ENCODE assay signal across 28 cellular contexts in the genomic region with DNA sequence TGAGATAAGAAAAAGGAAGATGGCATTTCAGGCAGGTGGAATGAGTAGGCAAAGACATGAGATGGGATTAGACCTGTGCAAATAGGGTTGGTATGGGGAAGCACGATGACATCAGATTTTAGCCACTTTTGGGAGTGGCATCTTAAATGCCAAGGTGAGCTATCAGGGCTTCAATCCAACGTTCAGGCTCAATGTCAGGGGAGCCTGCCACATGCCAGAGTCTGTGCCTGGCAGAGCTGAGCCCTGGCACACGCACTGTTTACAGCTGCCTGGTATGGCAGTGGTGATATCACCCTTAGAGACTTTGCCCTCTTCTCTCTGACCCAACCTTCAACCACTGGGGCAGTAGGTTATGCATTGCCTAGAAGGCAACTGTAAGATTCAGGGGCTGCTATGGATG. TPM values are rescaled to one million over a fixed set of nuclear protein-coding genes. Genes with fewer than 3 reads are reported as not detected.
DNase-seq lines count a peak whose midpoint lies in the region; ATAC-seq and TF ChIP-seq lines count a peak whose summit lies in the region.
"Had no signal": no experiment of that assay in that cellular context is flagged by ENCODE, and none has a peak within 500 bp of the region (broad histone marks: within the 10 kb centered on the region; RNA-seq: fewer than 3 reads in every experiment).

No MANE protein-coding gene starts in this region.

- TF ChIP-seq POLR2A in heart left ventricle (IDR thresholded peaks at IDR 0.05): no peak

- H3K9me3 Mint-ChIP-seq in T-cell: no peaks in the 10 kb centered on the region
- H3K9me3 Mint-ChIP-seq in activated CD4-positive, alpha-beta T cell treated with anti-CD3 and anti-CD28 coated beads, Interleukin-2, amount 10 ng/mL, durations not matched to agents 24 days and 14 days: no peaks in the 10 kb centered on the region
- H3K9me3 Mint-ChIP-seq: activated naive CD4-positive, alpha-beta T cell treated with anti-CD3 and anti-CD28 coated beads, Interleukin-2, amount 50 U/mL, for 24 hours; activated T-helper 1 cell treated with anti-CD3 and anti-CD28 coated beads, Interleukin-12 subunit alpha, Interleukin-12 subunit beta, Interleukin-2, Interleukin-4 antibody, amounts not matched to agents 30 ng/mL and 10 ng/mL and 1 ng/mL, durations not matched to agents 14 hours and 24 hours and 36 hours; CD8-positive, alpha-beta memory T cell; T-helper 2 cell treated with Interferon-gamma antibody and Interleukin-4, amounts not matched to agents 5 μg/mL and 100 μg/mL, for 36 hours had no signal

- TF ChIP-seq CTCF in right atrium auricular region (IDR thresholded peaks at IDR 0.05) (no peak), heart left ventricle (IDR thresholded peaks at IDR 0.05) (no peak), upper lobe of right lung (IDR thresholded peaks at IDR 0.05) (no peak)

- WGBS in heart left ventricle, 4 donors: 42 to 65% (median 50%) methylated on average over 3 of the region's 3 CpGs

- H3K4me3 ChIP-seq in right atrium auricular region (no peak overlapping the region), heart left ventricle (no peak overlapping the region), upper lobe of right lung (no peak overlapping the region)
- H3K4me3 ChIP-seq: A549, skin epidermis had no signal

- intact Hi-C loops in Right ventricle myocardium superior (cut with DNase I): no loop called here
- intact Hi-C loops in heart left ventricle (cut with DNase I): no loop called here
- intact Hi-C loops in upper lobe of right lung (cut with DNase I): no loop called here
- intact Hi-C loops in activated CD4-positive, alpha-beta T cell treated with anti-CD3 and anti-CD28 coated beads, Interleukin-2, amount 10 ng/mL, durations not matched to agents 24 days and 14 days (cut with micrococcal nuclease): no loop called here

- H3K9me3 ChIP-seq in right atrium auricular region (no peaks in the 10 kb centered on the region), heart left ventricle (no peaks in the 10 kb centered on the region), upper lobe of right lung (no peaks in the 10 kb centered on the region)
- H3K9me3 ChIP-seq: A549 had no signal

- H3K4me1 ChIP-seq in right atrium auricular region (no peaks in the 10 kb centered on the region), heart left ventricle (peaks cover 0 to 11% (median 0%) of the 10 kb centered on the region in 12 donors), upper lobe of right lung (no peaks in the 10 kb centered on the region)

- POLR2A ChIA-PET in T-cell (lab: Charles Lee): no interaction called here

- H3K4me1 Mint-ChIP-seq in T-cell: no peaks in the 10 kb centered on the region
- H3K4me1 Mint-ChIP-seq in activated CD4-positive, alpha-beta T cell treated with anti-CD3 and anti-CD28 coated beads, Interleukin-2, amount 10 ng/mL, durations not matched to agents 24 days and 14 days: no peaks in the 10 kb centered on the region
- H3K4me1 Mint-ChIP-seq: activated naive CD4-positive, alpha-beta T cell treated with anti-CD3 and anti-CD28 coated beads, Interleukin-2, amount 50 U/mL, for 24 hours; CD8-positive, alpha-beta memory T cell had no signal

- H3K36me3 Mint-ChIP-seq in T-cell: no peaks in the 10 kb centered on the region
- no peaks in the 10 kb centered on the region for H3K36me3 Mint-ChIP-seq in activated CD4-positive, alpha-beta T cell treated with anti-CD3 and anti-CD28 coated beads, Interleukin-2, amount 10 ng/mL, durations not matched to agents 24 days and 14 days (ENCODE audit: low read depth)
- H3K36me3 Mint-ChIP-seq: activated naive CD4-positive, alpha-beta T cell treated with anti-CD3 and anti-CD28 coated beads, Interleukin-2, amount 50 U/mL, for 24 hours had no signal

- no peak overlapping the region for H3K4me3 Mint-ChIP-seq in T-cell
- no peak overlapping the region for H3K4me3 Mint-ChIP-seq in activated CD4-positive, alpha-beta T cell treated with anti-CD3 and anti-CD28 coated beads, Interleukin-2, amount 10 ng/mL, durations not matched to agents 24 days and 14 days
- H3K4me3 Mint-ChIP-seq: activated naive CD4-positive, alpha-beta T cell treated with anti-CD3 and anti-CD28 coated beads, Interleukin-2, amount 50 U/mL, for 24 hours; activated T-helper 1 cell treated with anti-CD3 and anti-CD28 coated beads, Interleukin-12 subunit alpha, Interleukin-12 subunit beta, Interleukin-2, Interleukin-4 antibody, amounts not matched to agents 30 ng/mL and 10 ng/mL and 1 ng/mL, durations not matched to agents 14 hours and 24 hours and 36 hours; CD8-positive, alpha-beta memory T cell; T-helper 2 cell treated with Interferon-gamma antibody and Interleukin-4, amounts not matched to agents 5 μg/mL and 100 μg/mL, for 36 hours had no signal

- H3K36me3 ChIP-seq in right atrium auricular region (no peaks in the 10 kb centered on the region), heart left ventricle (no peaks in the 10 kb centered on the region), upper lobe of right lung (no peaks in the 10 kb centered on the region)

- H3K27me3 ChIP-seq in right atrium auricular region (no peaks in the 10 kb centered on the region), heart left ventricle (peaks cover 0 to 3% (median 0%) of the 10 kb centered on the region in 9 donors), upper lobe of right lung (no peaks in the 10 kb centered on the region)

- H3K27ac ChIP-seq in right atrium auricular region: no peak overlapping the region
- H3K27ac ChIP-seq in heart left ventricle: peak overlapping the region in 4 of 12 donors; percentile 9 to 34 (median 16)
- no peak overlapping the region for H3K27ac ChIP-seq in upper lobe of right lung
- H3K27ac ChIP-seq: A549, skin epidermis had no signal

- CTCF ChIA-PET in T-cell (lab: Charles Lee): no interaction called here

- H3K27me3 Mint-ChIP-seq in T-cell: peaks cover 6 to 18% of the 10 kb centered on the region in 2 donors
- H3K27me3 Mint-ChIP-seq in activated CD4-positive, alpha-beta T cell treated with anti-CD3 and anti-CD28 coated beads, Interleukin-2, amount 10 ng/mL, durations not matched to agents 24 days and 14 days: no peaks in the 10 kb centered on the region
- H3K27me3 Mint-ChIP-seq: activated naive CD4-positive, alpha-beta T cell treated with anti-CD3 and anti-CD28 coated beads, Interleukin-2, amount 50 U/mL, for 24 hours had no signal

- no peak overlapping the region for H3K27ac Mint-ChIP-seq in T-cell
- no peak overlapping the region for H3K27ac Mint-ChIP-seq in activated CD4-positive, alpha-beta T cell treated with anti-CD3 and anti-CD28 coated beads, Interleukin-2, amount 10 ng/mL, durations not matched to agents 24 days and 14 days
- H3K27ac Mint-ChIP-seq: activated naive CD4-positive, alpha-beta T cell treated with anti-CD3 and anti-CD28 coated beads, Interleukin-2, amount 50 U/mL, for 24 hours; activated T-helper 1 cell treated with anti-CD3 and anti-CD28 coated beads, Interleukin-12 subunit alpha, Interleukin-12 subunit beta, Interleukin-2, Interleukin-4 antibody, amounts not matched to agents 30 ng/mL and 10 ng/mL and 1 ng/mL, durations not matched to agents 14 hours and 24 hours and 36 hours; CD8-positive, alpha-beta memory T cell; progenitor cell of endocrine pancreas; T-helper 2 cell treated with Interferon-gamma antibody and Interleukin-4, amounts not matched to agents 5 μg/mL and 100 μg/mL, for 36 hours had no signal

- no peak for DNase-seq in Right ventricle myocardium superior
- DNase-seq in right atrium auricular region (ENCODE audit: low spot score): no peak
- peak in 4 of 5 donors; percentile 43 to 74 (median 57) for DNase-seq in heart left ventricle
- peak; percentile 90 for DNase-seq in mucosa of gallbladder (ENCODE audit: low spot score)
- peak; percentile 51 for DNase-seq in upper lobe of right lung
- no peak for DNase-seq in T-cell
- no peak for DNase-seq in activated CD4-positive, alpha-beta T cell treated with anti-CD3 and anti-CD28 coated beads, Interleukin-2, amount 10 ng/mL, durations not matched to agents 24 days and 14 days
- DNase-seq: CD8-positive, alpha-beta memory T cell; central memory CD4-positive, alpha-beta T cell; DMS153; NCI-H1417 treated with DMSO at 0.1 percent for 48 hours; NCI-H2171; NCI-H526; stimulated activated CD4-positive, alpha-beta T cell treated with anti-CD3 and anti-CD28 coated beads, Interleukin-1b, Interleukin-23, amount 100 ng/mL, for 48 hours had no signal

- ATAC-seq in Right ventricle myocardium superior (ENCODE audit: poor library complexity) (peak; percentile 91), heart left ventricle (peak; percentile 87 to 95 (median 92)), upper lobe of right lung (peak; percentile 81), GM18868 (IDR thresholded peaks at IDR 0.05; ENCODE audit: unreplicated experiment) (no peak), T-cell (replicated peaks in 1 of 4) (no peak)
- ATAC-seq: SK-N-SH treated with all-trans-retinoic acid at 6 μM for 48 hours had no signal

RNA-seq across cellular contexts. Expression of gene GUCA2B, which starts 1.1 kb away (rescaled TPM):
- total RNA-seq in Right ventricle myocardium superior (not detected), right atrium auricular region (not detected), heart left ventricle (not detected), mucosa of gallbladder (7.9 TPM), upper lobe of right lung (not detected), T-cell (not detected)
- not detected for polyA plus RNA-seq in heart left ventricle
- total RNA-seq in activated CD4-positive, alpha-beta T cell treated with anti-CD3 and anti-CD28 coated beads, Interleukin-2, amount 10 ng/mL, durations not matched to agents 24 days and 14 days: not detected in 2 replicates
- total RNA-seq: activated T-helper 1 cell treated with anti-CD3 and anti-CD28 coated beads, Interleukin-12 subunit alpha, Interleukin-12 subunit beta, Interleukin-2, Interleukin-4 antibody, amounts not matched to agents 30 ng/mL and 10 ng/mL and 1 ng/mL, durations not matched to agents 14 hours and 24 hours and 36 hours; aorta; CD8-positive, alpha-beta memory T cell; dermis microvascular lymphatic vessel endothelial cell; MCF 10A; RPMI7951; subcutaneous adipose tissue had no signal
- polyA plus RNA-seq: CD8-positive, alpha-beta memory T cell; neural cell had no signal

RNA-seq across cellular contexts. Expression of gene GUCA2A, which starts 12.4 kb away (rescaled TPM):
- total RNA-seq in Right ventricle myocardium superior (not detected), right atrium auricular region (not detected), heart left ventricle (not detected), mucosa of gallbladder (1.1 TPM), upper lobe of right lung (not detected), T-cell (not detected)
- polyA plus RNA-seq in heart left ventricle: not detected
- not detected in 2 replicates for total RNA-seq in activated CD4-positive, alpha-beta T cell treated with anti-CD3 and anti-CD28 coated beads, Interleukin-2, amount 10 ng/mL, durations not matched to agents 24 days and 14 days
- total RNA-seq: activated T-helper 1 cell treated with anti-CD3 and anti-CD28 coated beads, Interleukin-12 subunit alpha, Interleukin-12 subunit beta, Interleukin-2, Interleukin-4 antibody, amounts not matched to agents 30 ng/mL and 10 ng/mL and 1 ng/mL, durations not matched to agents 14 hours and 24 hours and 36 hours; aorta; CD8-positive, alpha-beta memory T cell; dermis microvascular lymphatic vessel endothelial cell; MCF 10A; progenitor cell of endocrine pancreas; RPMI7951 had no signal
- polyA plus RNA-seq: A549; CD8-positive, alpha-beta memory T cell; neural cell had no signal

Comparison
In these comparisons a context has a peak if more than half of its experiments do, and no peak if none do; other contexts are left out.
1. DNase-seq: peak in heart left ventricle (4 of 5), mucosa of gallbladder (single experiment) and upper lobe of right lung (single experiment); none in Right ventricle myocardium superior (single experiment), right atrium auricular region (single experiment), T-cell (0 of 34) and activated CD4-positive, alpha-beta T cell treated with anti-CD3 and anti-CD28 coated beads, Interleukin-2, amount 10 ng/mL, durations not matched to agents 24 days and 14 days (single experiment).
2. ATAC-seq: peak in Right ventricle myocardium superior (single experiment), heart left ventricle (4 of 4) and upper lobe of right lung (single experiment); none in GM18868 (single experiment) and T-cell (0 of 4).